In the genomic region with DNA sequence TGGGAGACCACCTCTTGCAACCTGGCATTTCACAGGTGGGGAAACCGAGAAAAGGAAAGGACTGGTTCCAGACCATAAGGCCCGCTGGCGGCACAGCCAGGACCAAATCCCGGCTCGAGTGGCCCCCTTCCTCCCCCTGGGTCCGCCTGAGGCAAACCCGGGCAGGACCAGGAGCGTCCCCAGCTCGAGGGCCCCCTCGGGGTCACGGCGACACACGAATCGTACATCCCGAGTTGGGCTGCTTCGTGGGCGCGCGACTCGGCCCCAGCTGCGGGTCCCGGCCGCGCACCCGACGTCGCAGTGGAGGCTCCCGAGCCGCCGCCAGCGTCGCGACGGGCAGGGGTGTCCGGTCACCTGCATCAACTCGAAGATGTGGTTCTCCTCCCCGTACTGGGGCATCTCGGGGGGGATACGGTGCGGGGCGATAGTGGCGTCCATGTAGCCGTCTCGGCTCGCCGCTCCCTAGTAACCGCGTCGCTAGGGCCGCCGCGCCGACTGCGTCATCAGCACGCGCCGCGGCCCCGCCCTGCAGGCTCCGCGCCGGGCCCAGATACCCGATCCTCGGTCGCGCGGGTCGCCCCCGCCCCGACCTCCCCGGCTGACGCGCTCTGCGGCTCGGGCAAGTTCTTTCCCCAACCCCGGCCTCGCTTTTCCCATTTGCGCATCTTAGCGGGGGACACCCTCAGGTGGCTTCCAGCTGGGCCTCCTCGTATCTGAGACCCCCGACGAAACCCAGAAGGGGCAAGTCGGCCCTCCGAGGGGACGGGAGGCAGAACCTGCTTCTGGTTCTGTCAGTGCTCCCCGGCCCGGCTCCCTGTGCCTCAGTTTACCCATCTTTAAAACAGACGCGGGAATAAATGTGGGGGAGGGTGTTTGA, we compare ENCODE assay signal across 1 cellular context.
TF ChIP-seq lines count a peak whose summit lies in the region.

A gene with protein sequence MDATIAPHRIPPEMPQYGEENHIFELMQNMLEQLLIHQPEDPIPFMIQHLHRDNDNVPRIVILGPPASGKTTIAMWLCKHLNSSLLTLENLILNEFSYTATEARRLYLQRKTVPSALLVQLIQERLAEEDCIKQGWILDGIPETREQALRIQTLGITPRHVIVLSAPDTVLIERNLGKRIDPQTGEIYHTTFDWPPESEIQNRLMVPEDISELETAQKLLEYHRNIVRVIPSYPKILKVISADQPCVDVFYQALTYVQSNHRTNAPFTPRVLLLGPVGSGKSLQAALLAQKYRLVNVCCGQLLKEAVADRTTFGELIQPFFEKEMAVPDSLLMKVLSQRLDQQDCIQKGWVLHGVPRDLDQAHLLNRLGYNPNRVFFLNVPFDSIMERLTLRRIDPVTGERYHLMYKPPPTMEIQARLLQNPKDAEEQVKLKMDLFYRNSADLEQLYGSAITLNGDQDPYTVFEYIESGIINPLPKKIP (minus strand): TSS at position 467 of the 877 bp plus-strand sequence. CDS start 29 bp downstream, at position 438.

TF ChIP-seq in HepG2, 621 proteins besides CTCF, POLR2A, EP300 and RAD21 (continued from another document and continues in another):
- TF ChIP-seq, protein P1, sequence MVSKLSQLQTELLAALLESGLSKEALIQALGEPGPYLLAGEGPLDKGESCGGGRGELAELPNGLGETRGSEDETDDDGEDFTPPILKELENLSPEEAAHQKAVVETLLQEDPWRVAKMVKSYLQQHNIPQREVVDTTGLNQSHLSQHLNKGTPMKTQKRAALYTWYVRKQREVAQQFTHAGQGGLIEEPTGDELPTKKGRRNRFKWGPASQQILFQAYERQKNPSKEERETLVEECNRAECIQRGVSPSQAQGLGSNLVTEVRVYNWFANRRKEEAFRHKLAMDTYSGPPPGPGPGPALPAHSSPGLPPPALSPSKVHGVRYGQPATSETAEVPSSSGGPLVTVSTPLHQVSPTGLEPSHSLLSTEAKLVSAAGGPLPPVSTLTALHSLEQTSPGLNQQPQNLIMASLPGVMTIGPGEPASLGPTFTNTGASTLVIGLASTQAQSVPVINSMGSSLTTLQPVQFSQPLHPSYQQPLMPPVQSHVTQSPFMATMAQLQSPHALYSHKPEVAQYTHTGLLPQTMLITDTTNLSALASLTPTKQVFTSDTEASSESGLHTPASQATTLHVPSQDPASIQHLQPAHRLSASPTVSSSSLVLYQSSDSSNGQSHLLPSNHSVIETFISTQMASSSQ (IDR thresholded peaks at IDR 0.05; ENCODE audit: low read depth) = no peak
- TF ChIP-seq, protein P1 (CRISPR knock-in tag; IDR thresholded peaks at IDR 0.05; ENCODE audit: borderline replicate concordance) = peak; percentile 45; the same call in 1 of the 2 replicates
- TF ChIP-seq PAF1 (CRISPR knock-in tag; IDR thresholded peaks at IDR 0.05) (no peak), SRF (IDR thresholded peaks at IDR 0.05; ENCODE audit: low read depth, low read length) (0 out of 2 replicates have a peak, but pooled peaks have one; percentile 48), SP4 (CRISPR knock-in tag; IDR thresholded peaks at IDR 0.05) (peak; percentile 81; the same call in 1 of the 2 replicates), NRL (CRISPR knock-in tag; IDR thresholded peaks at IDR 0.05; ENCODE audit: borderline replicate concordance) (no peak), SIX1 (CRISPR knock-in tag; IDR thresholded peaks at IDR 0.05; ENCODE audit: borderline replicate concordance) (peak; percentile 63; the same call in 1 of the 2 replicates), ARHGAP35 (CRISPR knock-in tag; IDR thresholded peaks at IDR 0.05; ENCODE audit: borderline replicate concordance) (peak; percentile 62; the same call in 1 of the 2 replicates), RELA (CRISPR knock-in tag; IDR thresholded peaks at IDR 0.05) (peak; percentile 50; the same call in 1 of the 2 replicates), NCOA2 (CRISPR knock-in tag; IDR thresholded peaks at IDR 0.05) (no peak), HCFC1 (IDR thresholded peaks at IDR 0.05; ENCODE audit: low read depth, low read length) (peak; percentile 67), FOXO1 (CRISPR knock-in tag; IDR thresholded peaks at IDR 0.05) (peak; percentile 33; the same call in 1 of the 2 replicates), HMGA1 (CRISPR knock-in tag; conservative IDR thresholded peaks at IDR 0.05) (no peak), MAZ (IDR thresholded peaks at IDR 0.05; ENCODE audit: borderline replicate concordance, low read depth, low read length) (peak; percentile 94), MAZ (CRISPR knock-in tag; IDR thresholded peaks at IDR 0.05; ENCODE audit: low read depth) (peak; percentile 97), ZNF879 (CRISPR knock-in tag; IDR thresholded peaks at IDR 0.05) (no peak), KAT8 (CRISPR knock-in tag; IDR thresholded peaks at IDR 0.05) (peak; percentile 89), MTA3 (CRISPR knock-in tag; IDR thresholded peaks at IDR 0.05) (no peak), ZNF619 (CRISPR knock-in tag; IDR thresholded peaks at IDR 0.05) (0 out of 2 replicates have a peak, but pooled peaks have one; percentile 60), SMC3 (IDR thresholded peaks at IDR 0.05; ENCODE audit: low read length) (no peak), DNMT1 (CRISPR knock-in tag; IDR thresholded peaks at IDR 0.05) (no peak), NR2F6 (IDR thresholded peaks at IDR 0.05) (no peak), NR2F6 (CRISPR knock-in tag; IDR thresholded peaks at IDR 0.05) (peak; percentile 45; the same call in 1 of the 2 replicates)
- TF ChIP-seq, protein P2, sequence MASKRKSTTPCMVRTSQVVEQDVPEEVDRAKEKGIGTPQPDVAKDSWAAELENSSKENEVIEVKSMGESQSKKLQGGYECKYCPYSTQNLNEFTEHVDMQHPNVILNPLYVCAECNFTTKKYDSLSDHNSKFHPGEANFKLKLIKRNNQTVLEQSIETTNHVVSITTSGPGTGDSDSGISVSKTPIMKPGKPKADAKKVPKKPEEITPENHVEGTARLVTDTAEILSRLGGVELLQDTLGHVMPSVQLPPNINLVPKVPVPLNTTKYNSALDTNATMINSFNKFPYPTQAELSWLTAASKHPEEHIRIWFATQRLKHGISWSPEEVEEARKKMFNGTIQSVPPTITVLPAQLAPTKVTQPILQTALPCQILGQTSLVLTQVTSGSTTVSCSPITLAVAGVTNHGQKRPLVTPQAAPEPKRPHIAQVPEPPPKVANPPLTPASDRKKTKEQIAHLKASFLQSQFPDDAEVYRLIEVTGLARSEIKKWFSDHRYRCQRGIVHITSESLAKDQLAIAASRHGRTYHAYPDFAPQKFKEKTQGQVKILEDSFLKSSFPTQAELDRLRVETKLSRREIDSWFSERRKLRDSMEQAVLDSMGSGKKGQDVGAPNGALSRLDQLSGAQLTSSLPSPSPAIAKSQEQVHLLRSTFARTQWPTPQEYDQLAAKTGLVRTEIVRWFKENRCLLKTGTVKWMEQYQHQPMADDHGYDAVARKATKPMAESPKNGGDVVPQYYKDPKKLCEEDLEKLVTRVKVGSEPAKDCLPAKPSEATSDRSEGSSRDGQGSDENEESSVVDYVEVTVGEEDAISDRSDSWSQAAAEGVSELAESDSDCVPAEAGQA (IDR thresholded peaks at IDR 0.05; ENCODE audit: low read depth) = peak; percentile 87; the same call in 1 of the 2 replicates
- TF ChIP-seq, protein P2 (CRISPR knock-in tag; IDR thresholded peaks at IDR 0.05; ENCODE audit: borderline replicate concordance) = peak; percentile 70; the same call in 1 of the 2 replicates
- TF ChIP-seq, protein P3, sequence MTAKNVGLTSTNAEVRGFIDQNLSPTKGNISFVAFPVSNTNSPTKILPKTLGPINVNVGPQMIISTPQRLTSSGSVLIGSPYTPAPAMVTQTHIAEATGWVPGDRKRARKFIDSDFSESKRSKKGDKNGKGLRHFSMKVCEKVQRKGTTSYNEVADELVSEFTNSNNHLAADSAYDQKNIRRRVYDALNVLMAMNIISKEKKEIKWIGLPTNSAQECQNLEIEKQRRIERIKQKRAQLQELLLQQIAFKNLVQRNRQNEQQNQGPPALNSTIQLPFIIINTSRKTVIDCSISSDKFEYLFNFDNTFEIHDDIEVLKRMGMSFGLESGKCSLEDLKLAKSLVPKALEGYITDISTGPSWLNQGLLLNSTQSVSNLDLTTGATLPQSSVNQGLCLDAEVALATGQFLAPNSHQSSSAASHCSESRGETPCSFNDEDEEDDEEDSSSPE (CRISPR knock-in tag; IDR thresholded peaks at IDR 0.05) = no peak
- TF ChIP-seq, protein P4, sequence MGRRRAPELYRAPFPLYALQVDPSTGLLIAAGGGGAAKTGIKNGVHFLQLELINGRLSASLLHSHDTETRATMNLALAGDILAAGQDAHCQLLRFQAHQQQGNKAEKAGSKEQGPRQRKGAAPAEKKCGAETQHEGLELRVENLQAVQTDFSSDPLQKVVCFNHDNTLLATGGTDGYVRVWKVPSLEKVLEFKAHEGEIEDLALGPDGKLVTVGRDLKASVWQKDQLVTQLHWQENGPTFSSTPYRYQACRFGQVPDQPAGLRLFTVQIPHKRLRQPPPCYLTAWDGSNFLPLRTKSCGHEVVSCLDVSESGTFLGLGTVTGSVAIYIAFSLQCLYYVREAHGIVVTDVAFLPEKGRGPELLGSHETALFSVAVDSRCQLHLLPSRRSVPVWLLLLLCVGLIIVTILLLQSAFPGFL (CRISPR knock-in tag; IDR thresholded peaks at IDR 0.05) = no peak
- TF ChIP-seq, protein P5, sequence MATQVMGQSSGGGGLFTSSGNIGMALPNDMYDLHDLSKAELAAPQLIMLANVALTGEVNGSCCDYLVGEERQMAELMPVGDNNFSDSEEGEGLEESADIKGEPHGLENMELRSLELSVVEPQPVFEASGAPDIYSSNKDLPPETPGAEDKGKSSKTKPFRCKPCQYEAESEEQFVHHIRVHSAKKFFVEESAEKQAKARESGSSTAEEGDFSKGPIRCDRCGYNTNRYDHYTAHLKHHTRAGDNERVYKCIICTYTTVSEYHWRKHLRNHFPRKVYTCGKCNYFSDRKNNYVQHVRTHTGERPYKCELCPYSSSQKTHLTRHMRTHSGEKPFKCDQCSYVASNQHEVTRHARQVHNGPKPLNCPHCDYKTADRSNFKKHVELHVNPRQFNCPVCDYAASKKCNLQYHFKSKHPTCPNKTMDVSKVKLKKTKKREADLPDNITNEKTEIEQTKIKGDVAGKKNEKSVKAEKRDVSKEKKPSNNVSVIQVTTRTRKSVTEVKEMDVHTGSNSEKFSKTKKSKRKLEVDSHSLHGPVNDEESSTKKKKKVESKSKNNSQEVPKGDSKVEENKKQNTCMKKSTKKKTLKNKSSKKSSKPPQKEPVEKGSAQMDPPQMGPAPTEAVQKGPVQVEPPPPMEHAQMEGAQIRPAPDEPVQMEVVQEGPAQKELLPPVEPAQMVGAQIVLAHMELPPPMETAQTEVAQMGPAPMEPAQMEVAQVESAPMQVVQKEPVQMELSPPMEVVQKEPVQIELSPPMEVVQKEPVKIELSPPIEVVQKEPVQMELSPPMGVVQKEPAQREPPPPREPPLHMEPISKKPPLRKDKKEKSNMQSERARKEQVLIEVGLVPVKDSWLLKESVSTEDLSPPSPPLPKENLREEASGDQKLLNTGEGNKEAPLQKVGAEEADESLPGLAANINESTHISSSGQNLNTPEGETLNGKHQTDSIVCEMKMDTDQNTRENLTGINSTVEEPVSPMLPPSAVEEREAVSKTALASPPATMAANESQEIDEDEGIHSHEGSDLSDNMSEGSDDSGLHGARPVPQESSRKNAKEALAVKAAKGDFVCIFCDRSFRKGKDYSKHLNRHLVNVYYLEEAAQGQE (IDR thresholded peaks at IDR 0.05; ENCODE audit: borderline replicate concordance in 1 of 2, low read depth in 1 of 2, low read length in 2 of 2) = no peak
- TF ChIP-seq, protein P6, sequence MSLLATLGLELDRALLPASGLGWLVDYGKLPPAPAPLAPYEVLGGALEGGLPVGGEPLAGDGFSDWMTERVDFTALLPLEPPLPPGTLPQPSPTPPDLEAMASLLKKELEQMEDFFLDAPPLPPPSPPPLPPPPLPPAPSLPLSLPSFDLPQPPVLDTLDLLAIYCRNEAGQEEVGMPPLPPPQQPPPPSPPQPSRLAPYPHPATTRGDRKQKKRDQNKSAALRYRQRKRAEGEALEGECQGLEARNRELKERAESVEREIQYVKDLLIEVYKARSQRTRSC (CRISPR knock-in tag; IDR thresholded peaks at IDR 0.05; ENCODE audit: low read depth) = no peak
- TF ChIP-seq, protein P7, sequence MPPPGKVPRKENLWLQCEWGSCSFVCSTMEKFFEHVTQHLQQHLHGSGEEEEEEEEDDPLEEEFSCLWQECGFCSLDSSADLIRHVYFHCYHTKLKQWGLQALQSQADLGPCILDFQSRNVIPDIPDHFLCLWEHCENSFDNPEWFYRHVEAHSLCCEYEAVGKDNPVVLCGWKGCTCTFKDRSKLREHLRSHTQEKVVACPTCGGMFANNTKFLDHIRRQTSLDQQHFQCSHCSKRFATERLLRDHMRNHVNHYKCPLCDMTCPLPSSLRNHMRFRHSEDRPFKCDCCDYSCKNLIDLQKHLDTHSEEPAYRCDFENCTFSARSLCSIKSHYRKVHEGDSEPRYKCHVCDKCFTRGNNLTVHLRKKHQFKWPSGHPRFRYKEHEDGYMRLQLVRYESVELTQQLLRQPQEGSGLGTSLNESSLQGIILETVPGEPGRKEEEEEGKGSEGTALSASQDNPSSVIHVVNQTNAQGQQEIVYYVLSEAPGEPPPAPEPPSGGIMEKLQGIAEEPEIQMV (CRISPR knock-in tag; IDR thresholded peaks at IDR 0.05; ENCODE audit: low read depth) = peak; percentile 46; the same call in 1 of the 2 replicates
